ENCODE assay signal across 8 cellular contexts in the genomic region with DNA sequence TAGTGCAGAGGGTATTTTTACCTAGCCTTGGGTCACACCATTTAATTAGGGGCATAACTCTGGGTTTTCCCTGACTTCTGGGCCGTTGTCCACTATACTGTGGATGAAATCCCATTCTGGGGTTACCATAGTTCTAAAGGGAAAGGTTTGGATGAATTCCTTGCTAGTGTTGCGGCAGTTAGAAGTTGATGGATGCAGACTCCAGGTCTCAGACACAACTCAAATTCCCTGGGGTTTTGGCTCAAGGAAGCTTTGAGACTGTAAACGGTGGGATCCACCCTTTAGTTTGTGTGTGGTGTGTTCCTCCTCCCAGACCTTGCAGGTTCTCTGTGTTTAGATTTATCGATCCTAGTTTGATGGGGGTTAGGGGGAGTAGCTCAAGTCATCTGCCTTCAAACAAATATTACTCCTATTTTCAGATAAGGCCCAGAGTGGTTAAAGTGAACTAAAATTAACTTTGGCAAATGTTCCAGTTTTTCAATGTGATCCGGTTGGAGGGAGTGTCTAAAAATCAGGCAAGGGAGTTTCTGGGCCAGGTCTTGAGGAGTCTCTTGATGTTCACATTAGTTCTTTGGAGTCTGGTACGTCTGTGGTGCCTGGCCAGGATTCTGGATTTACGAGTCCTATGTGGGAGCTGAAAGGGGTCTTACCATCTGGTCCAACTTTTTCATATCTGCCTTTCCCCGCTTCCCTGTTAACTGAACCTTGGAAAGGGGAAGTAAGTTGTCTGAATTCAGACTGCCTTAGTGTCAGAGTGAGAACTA. TPM values are rescaled to one million over a fixed set of nuclear protein-coding genes. Genes with fewer than 3 reads are reported as not detected.
DNase-seq lines count a peak whose midpoint lies in the region; ATAC-seq and TF ChIP-seq lines count a peak whose summit lies in the region.

No MANE protein-coding gene starts in this region.

- TF ChIP-seq CTCF in vagina (IDR thresholded peaks at IDR 0.05): no peak

- no peaks in the 10 kb centered on the region for H3K27me3 ChIP-seq in BLaER1 treated with 17β-estradiol and CSF1 and Interleukin-3, amounts not matched to agents 10 nM and 100 nM
- H3K27me3 ChIP-seq in vagina: no peaks in the 10 kb centered on the region

- no peak for ATAC-seq in GM21390 (IDR thresholded peaks at IDR 0.05; ENCODE audit: unreplicated experiment)
- ATAC-seq in HG03457 (IDR thresholded peaks at IDR 0.05; ENCODE audit: unreplicated experiment): no peak

- peaks cover 0 to 16% (median 0%) of the 10 kb centered on the region in 11 experiments; a peak in 5 of 22 replicates for H3K9me3 ChIP-seq in BLaER1 treated with 17β-estradiol and CSF1 and Interleukin-3, amounts not matched to agents 10 nM and 100 nM (replicated peaks in 1 of 11)
- H3K9me3 ChIP-seq in KOPT-K1 (ENCODE audit: insufficient read depth, low read length, poor library complexity, severe bottlenecking) (no peaks in the 10 kb centered on the region), vagina (no peaks in the 10 kb centered on the region)

- peaks cover 53 to 75% (median 63%) of the 10 kb centered on the region in 10 experiments for H3K4me1 ChIP-seq in BLaER1 treated with 17β-estradiol and CSF1 and Interleukin-3, amounts not matched to agents 10 nM and 100 nM
- peaks cover 67% of the 10 kb centered on the region for H3K4me1 ChIP-seq in vagina

- intact Hi-C loops in vagina (cut with DNase I): no loop called here

- peak overlapping the region; percentile 79 to 97 (median 89) for H3K4me3 ChIP-seq in BLaER1 treated with 17β-estradiol and CSF1 and Interleukin-3, amounts not matched to agents 10 nM and 100 nM
- peak overlapping the region; percentile 72 to 97 for H3K4me3 ChIP-seq in vagina

- peak overlapping the region; percentile 93 to 99 (median 97) for H3K9ac ChIP-seq in BLaER1 treated with 17β-estradiol and CSF1 and Interleukin-3, amounts not matched to agents 10 nM and 100 nM

- peak overlapping the region; percentile 94 to 98 (median 97); a peak in 21 of 22 replicates for H3K27ac ChIP-seq in BLaER1 treated with 17β-estradiol and CSF1 and Interleukin-3, amounts not matched to agents 10 nM and 100 nM
- peak overlapping the region; percentile 92 for H3K27ac ChIP-seq in KOPT-K1 (ENCODE audit: low read depth, low read length, poor library complexity, severe bottlenecking)
- peak overlapping the region; percentile 98 for H3K27ac ChIP-seq in vagina

- H4K20me1 ChIP-seq in BLaER1 treated with 17β-estradiol and CSF1 and Interleukin-3, amounts not matched to agents 10 nM and 100 nM: peaks cover 59 to 65% (median 60%) of the 10 kb centered on the region in 11 experiments

- peaks cover 4 to 38% (median 21%) of the 10 kb centered on the region in 11 experiments; a peak in 18 of 22 replicates for H3K36me3 ChIP-seq in BLaER1 treated with 17β-estradiol and CSF1 and Interleukin-3, amounts not matched to agents 10 nM and 100 nM
- H3K36me3 ChIP-seq in KOPT-K1 (ENCODE audit: insufficient read depth, low read length): peaks cover 24% of the 10 kb centered on the region
- no peaks in the 10 kb centered on the region for H3K36me3 ChIP-seq in vagina

- TF ChIP-seq POLR2A in vagina (IDR thresholded peaks at IDR 0.05): no peak

- DNase-seq in astrocyte of the hippocampus (ENCODE audit: low read depth, low spot score) (peak; percentile 42), medulla oblongata (ENCODE audit: extremely low spot score) (peak; percentile 48), vagina (ENCODE audit: extremely low spot score in 2 of 2) (no peak), LoVo (ENCODE audit: low spot score) (no peak)

- H3K4me2 ChIP-seq in BLaER1 treated with 17β-estradiol and CSF1 and Interleukin-3, amounts not matched to agents 10 nM and 100 nM: peak overlapping the region; percentile 90 to 99 (median 95)

RNA-seq across cellular contexts. Expression of a gene that starts 1.5 kb away (rescaled TPM):
- 123 TPM for total RNA-seq in vagina

Comparison
In these comparisons a context has a peak if more than half of its experiments do, and no peak if none do; other contexts are left out.
1. DNase-seq: peak in astrocyte of the hippocampus (single experiment) and medulla oblongata (single experiment); none in vagina (0 of 2) and LoVo (single experiment).
2. Peak in every context shown above with its lines, with median percentiles within 50 percentile points of each other: H3K27ac ChIP-seq.